ENCODE assay signal across 25 cellular contexts in the genomic region with DNA sequence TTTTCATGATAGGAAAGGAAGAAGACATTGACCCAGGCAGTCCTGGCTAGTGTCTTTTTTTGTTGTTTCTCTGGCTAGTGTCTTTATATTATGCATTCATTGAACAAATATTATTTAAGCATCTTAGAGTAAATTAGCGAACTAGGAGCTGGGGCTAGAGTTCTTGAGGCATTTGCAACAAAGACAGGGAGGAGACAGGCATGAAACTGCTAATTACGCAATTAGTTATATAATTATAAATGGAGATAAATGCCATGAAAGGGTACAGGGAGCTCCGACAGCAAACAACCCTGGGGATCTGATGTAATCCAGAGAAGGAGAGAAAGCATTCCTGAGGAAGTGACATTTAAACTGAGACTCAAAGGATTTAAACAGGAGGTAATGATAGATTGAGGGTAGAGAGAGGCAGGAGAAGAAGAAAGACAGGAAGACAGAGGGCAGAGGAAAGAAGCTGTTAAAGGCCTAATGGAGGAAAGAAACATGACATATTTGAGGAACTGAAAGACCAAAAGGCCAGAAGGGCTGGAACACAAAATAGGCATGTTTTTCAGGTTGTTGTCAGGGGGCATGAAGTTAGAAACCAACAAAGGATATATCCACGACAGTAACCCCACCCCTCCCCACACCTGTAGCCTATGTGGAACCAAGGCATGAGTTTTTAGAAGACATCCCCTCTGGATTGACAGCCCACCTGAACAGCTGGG.
"Had no signal": no experiment of that assay in that cellular context is flagged by ENCODE, and none has a peak within 500 bp of the region (broad histone marks: within the 10 kb centered on the region; RNA-seq: fewer than 3 reads in every experiment).

No MANE protein-coding gene starts in this region.

- DNase-seq: activated B cell treated with CpG ODN at 0.5 μM for 24 hours; activated CD4-positive, alpha-beta T cell treated with anti-CD3 and anti-CD28 coated beads, Interleukin-2, amount 50 U/mL, for 1 hour; activated CD8-positive, alpha-beta T cell treated with anti-CD3 and anti-CD28 coated beads for 36 hours; activated naive CD4-positive, alpha-beta T cell; activated T-cell treated with anti-CD3 and anti-CD28 coated beads, Interleukin-2, amount 50 U/mL, for 48 hours; foreskin melanocyte; islet precursor cell; left ventricle myocardium inferior; mesendoderm; natural killer cell; ovary; right lobe of liver; stimulated activated CD4-positive, alpha-beta T cell treated with anti-CD3 and anti-CD28 coated beads, Interleukin-4, amount 100 ng/mL, for 1 hour; T-helper 2 cell; trophoblast cell had no signal

- H3K9me3 Mint-ChIP-seq: activated B cell treated with CpG ODN at 0.5 μM for 24 hours; activated CD8-positive, alpha-beta T cell treated with anti-CD3 and anti-CD28 coated beads for 36 hours; activated naive CD4-positive, alpha-beta T cell treated with anti-CD3 and anti-CD28 coated beads, Interleukin-2, amount 50 U/mL, for 72 hours; activated T-helper 2 cell treated with anti-CD3 and anti-CD28 coated beads, Interferon-gamma antibody, Interleukin-2, Interleukin-4, amounts not matched to agents 10 μg/mL and 5 μg/mL and 100 μg/mL, durations not matched to agents 14 hours and 24 hours and 36 hours; central memory CD8-positive, alpha-beta T cell; dendritic cell treated with granulocyte-macrophage colony-stimulating factor and Interleukin-4, amounts not matched to agents 40 ng/mL and 50 ng/mL, for 4 days; natural killer cell; stimulated activated naive CD8-positive, alpha-beta T cell treated with anti-CD3 and anti-CD28 coated beads, Interleukin-15, Interleukin-2, amounts not matched to agents 100 ng/mL and 50 ng/mL, for 24 hours had no signal

- H3K4me3 Mint-ChIP-seq: activated B cell treated with CpG ODN at 0.5 μM for 24 hours; activated CD8-positive, alpha-beta T cell treated with anti-CD3 and anti-CD28 coated beads for 36 hours; central memory CD8-positive, alpha-beta T cell; dendritic cell treated with granulocyte-macrophage colony-stimulating factor and Interleukin-4, amounts not matched to agents 40 ng/mL and 50 ng/mL, for 4 days; natural killer cell; stimulated activated naive CD8-positive, alpha-beta T cell treated with anti-CD3 and anti-CD28 coated beads, Interleukin-15, Interleukin-2, amounts not matched to agents 100 ng/mL and 50 ng/mL, for 24 hours had no signal

- H3K9me3 ChIP-seq: esophagus muscularis mucosa, left ventricle myocardium inferior, neutrophil, ovary, right lobe of liver, thoracic aorta had no signal

- H3K4me3 ChIP-seq: esophagus muscularis mucosa, left ventricle myocardium inferior, lung, ovary, right lobe of liver, thoracic aorta had no signal

- H3K4me1 Mint-ChIP-seq: activated B cell treated with CpG ODN at 0.5 μM for 24 hours; central memory CD8-positive, alpha-beta T cell; natural killer cell had no signal

- H3K27ac Mint-ChIP-seq: activated B cell treated with CpG ODN at 0.5 μM for 24 hours; activated CD8-positive, alpha-beta T cell treated with anti-CD3 and anti-CD28 coated beads for 36 hours; activated naive CD4-positive, alpha-beta T cell treated with anti-CD3 and anti-CD28 coated beads, Interleukin-2, amount 50 U/mL, for 72 hours; activated T-helper 2 cell treated with anti-CD3 and anti-CD28 coated beads, Interferon-gamma antibody, Interleukin-2, Interleukin-4, amounts not matched to agents 10 μg/mL and 5 μg/mL and 100 μg/mL, durations not matched to agents 14 hours and 24 hours and 36 hours; dendritic cell treated with granulocyte-macrophage colony-stimulating factor and Interleukin-4, amounts not matched to agents 40 ng/mL and 50 ng/mL, for 4 days; natural killer cell; progenitor cell of endocrine pancreas; stimulated activated naive CD8-positive, alpha-beta T cell treated with anti-CD3 and anti-CD28 coated beads, Interleukin-15, Interleukin-2, amounts not matched to agents 100 ng/mL and 50 ng/mL, for 24 hours had no signal

- H3K27me3 ChIP-seq: neutrophil, ovary, right lobe of liver had no signal

- H3K27ac ChIP-seq: esophagus muscularis mucosa, left ventricle myocardium inferior, neutrophil, ovary, right lobe of liver, thoracic aorta had no signal

- H3K4me1 ChIP-seq: esophagus muscularis mucosa, left ventricle myocardium inferior, right lobe of liver had no signal

- H3K36me3 Mint-ChIP-seq: activated naive CD4-positive, alpha-beta T cell treated with anti-CD3 and anti-CD28 coated beads, Interleukin-2, amount 50 U/mL, for 72 hours; natural killer cell had no signal

- H3K36me3 ChIP-seq: esophagus muscularis mucosa, left ventricle myocardium inferior, neutrophil, ovary, right lobe of liver, thoracic aorta had no signal
